Comparison of ENCODE assay signal across 1 cellular context in genomic region chr2:164891460-164891859, GRCh38.
TF ChIP-seq lines count a peak whose summit lies in the region.

No MANE protein-coding gene starts in this region.

TF ChIP-seq in GM23338, 12 proteins besides CTCF, POLR2A, EP300 and RAD21 (continued from another document):
- TF ChIP-seq ZNF331 (CRISPR knock-in tag; IDR thresholded peaks at IDR 0.05; ENCODE audit: low read depth): no peak
- TF ChIP-seq ETS1 (IDR thresholded peaks at IDR 0.05): no peak
- no peak for TF ChIP-seq EZH2phosphoT487 (IDR thresholded peaks at IDR 0.05; ENCODE audit: unreplicated experiment)
- TF ChIP-seq NANOG (IDR thresholded peaks at IDR 0.05; ENCODE audit: borderline replicate concordance): no peak
- TF ChIP-seq ZNF462 (CRISPR knock-in tag; IDR thresholded peaks at IDR 0.05): no peak
- TF ChIP-seq ZNF114 (CRISPR knock-in tag; IDR thresholded peaks at IDR 0.05): no peak
- no peak for TF ChIP-seq STAT1 (IDR thresholded peaks at IDR 0.05; ENCODE audit: unreplicated experiment)
- TF ChIP-seq JUNB (IDR thresholded peaks at IDR 0.05; ENCODE audit: unreplicated experiment): no peak
- no peak for TF ChIP-seq POLR2AphosphoS5 (IDR thresholded peaks at IDR 0.05; ENCODE audit: low read depth)
- no peak for TF ChIP-seq REST (IDR thresholded peaks at IDR 0.05; ENCODE audit: unreplicated experiment)
